1 cellular context compared by ENCODE assay signal in genomic region chr10:71262027-71262426, GRCh38.
TF ChIP-seq lines count a peak whose summit lies in the region.

No MANE protein-coding gene starts in this region.

TF ChIP-seq in SK-N-SH treated with all-trans-retinoic acid at 6 μM for 48 hours, 23 proteins besides CTCF, POLR2A, EP300 and RAD21 (continued from another document):
- TF ChIP-seq CSRNP3 (CRISPR knock-in tag; IDR thresholded peaks at IDR 0.05) = no peak
